Comparison of ENCODE assay signal across 29 cellular contexts in genomic region chr6:129726650-129727049, GRCh38.
"Had no signal": no experiment of that assay in that cellular context is flagged by ENCODE, and none has a peak within 500 bp of the region (broad histone marks: within the 10 kb centered on the region; RNA-seq: fewer than 3 reads in every experiment).

No MANE protein-coding gene starts in this region.

- DNase-seq: activated B cell treated with CpG ODN at 0.5 μM for 24 hours; activated CD4-positive, alpha-beta memory T cell treated with anti-CD3 and anti-CD28 coated beads for 36 hours; activated CD4-positive, alpha-beta T cell treated with anti-CD3 and anti-CD28 coated beads for 4 hours; activated CD4-positive, alpha-beta T cell treated with anti-CD3 and anti-CD28 coated beads, Interleukin-2, amount 50 U/mL, for 1 hour; activated CD4-positive, alpha-beta T cell treated with anti-CD3 and anti-CD28 coated beads, Interleukin-2, amount 50 U/mL, for 4 hours; activated CD4-positive, CD25-positive, alpha-beta regulatory T cell treated with anti-CD3 and anti-CD28 coated beads, Interleukin-2, amount 50 U/mL, for 72 hours; activated CD8-positive, alpha-beta memory T cell treated with anti-CD3 and anti-CD28 coated beads, Interleukin-2, amount 50 U/mL, for 4 hours; activated CD8-positive, alpha-beta T cell treated with anti-CD3 and anti-CD28 coated beads for 36 hours; activated effector memory CD4-positive, alpha-beta T cell treated with anti-CD3 and anti-CD28 coated beads, Interleukin-2, amount 50 U/mL, for 16 hours; activated gamma-delta T cell treated with Interleukin-2 at 50 U/mL for 16 hours; activated naive CD4-positive, alpha-beta T cell; activated naive CD4-positive, alpha-beta T cell treated with anti-CD3 and anti-CD28 coated beads for 36 hours; activated naive CD4-positive, alpha-beta T cell treated with anti-CD3 and anti-CD28 coated beads, Interleukin-2, amount 50 U/mL, for 16 hours; activated naive CD8-positive, alpha-beta T cell treated with anti-CD3 and anti-CD28 coated beads for 36 hours; activated T-cell treated with anti-CD3 and anti-CD28 coated beads for 4 hours; activated T-cell treated with anti-CD3 and anti-CD28 coated beads, Interleukin-2, amount 50 U/mL, for 1 hour; activated T-cell treated with anti-CD3 and anti-CD28 coated beads, Interleukin-2, amount 50 U/mL, for 4 hours; activated T-cell treated with anti-CD3 and anti-CD28 coated beads, Interleukin-2, amount 50 U/mL, for 72 hours; adrenal gland; amniotic stem cell; aorta; central memory CD4-positive, alpha-beta T cell; SW 1271; T-helper 1 cell; T-helper 2 cell; T-helper 9 cell had no signal

- H3K27ac ChIP-seq: adrenal gland, VCaP had no signal

- ATAC-seq: activated CD8-positive, alpha-beta T cell treated with anti-CD3 and anti-CD28 coated beads for 36 hours; activated naive CD4-positive, alpha-beta T cell treated with anti-CD3 and anti-CD28 coated beads, Interleukin-2, amount 50 U/mL, for 72 hours; activated T-cell treated with anti-CD3 and anti-CD28 coated beads, Interleukin-2, amount 50 U/mL, for 4 hours; activated T-cell treated with anti-CD3 and anti-CD28 coated beads, Interleukin-2, amount 50 U/mL, for 72 hours; activated T-helper 17 cell treated with anti-CD3 and anti-CD28 coated beads, Interleukin-2, amount 50 U/mL, for 72 hours had no signal

- H3K9me3 ChIP-seq: adrenal gland had no signal

- H3K4me3 ChIP-seq: adrenal gland had no signal

- H3K27me3 ChIP-seq: adrenal gland had no signal

- H3K36me3 ChIP-seq: adrenal gland had no signal
